Comparison of ENCODE assay signal across 22 cellular contexts in the genomic region with DNA sequence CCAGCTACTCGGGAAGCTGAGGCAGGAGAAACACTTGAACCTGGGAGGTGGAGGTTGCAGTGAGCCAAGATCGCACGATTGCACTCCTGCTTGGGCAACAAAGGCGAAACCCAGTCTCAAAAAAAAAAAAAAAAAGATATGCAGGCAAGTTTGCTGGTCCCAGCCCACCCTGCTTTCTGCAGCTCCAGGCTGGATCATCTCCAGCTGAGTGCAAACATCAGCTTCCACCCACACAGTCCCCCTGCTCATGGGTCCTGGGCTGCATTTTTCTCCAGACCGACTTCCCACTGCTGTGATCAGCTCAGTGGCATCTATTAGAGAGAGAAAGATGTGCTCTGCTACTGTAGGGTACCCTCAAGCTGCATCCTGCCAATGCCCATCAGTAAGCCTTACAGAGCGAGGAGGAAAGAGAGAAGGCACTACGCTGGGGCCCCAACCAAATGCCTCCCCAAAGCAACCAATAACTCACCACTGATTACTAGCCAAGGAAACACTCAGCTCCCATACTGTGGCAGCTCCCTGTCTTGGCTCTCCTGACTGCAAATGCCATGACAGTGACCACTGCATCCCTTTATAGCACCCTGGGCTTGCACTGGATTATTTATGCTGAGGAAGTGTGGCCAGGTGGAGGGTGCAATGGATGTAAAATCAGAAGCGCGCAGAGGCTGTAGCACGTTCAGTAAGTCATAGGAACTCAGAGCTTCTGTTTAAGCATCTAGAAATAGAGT.
DNase-seq lines count a peak whose midpoint lies in the region; ATAC-seq and TF ChIP-seq lines count a peak whose summit lies in the region.
"Had no signal": no experiment of that assay in that cellular context is flagged by ENCODE, and none has a peak within 500 bp of the region (broad histone marks: within the 10 kb centered on the region; RNA-seq: fewer than 3 reads in every experiment).

No MANE protein-coding gene starts in this region.

- no peak for TF ChIP-seq POLR2A in esophagus muscularis mucosa (IDR thresholded peaks at IDR 0.05; ENCODE audit: low read depth)

- H3K9me3 ChIP-seq in right atrium auricular region: no peaks in the 10 kb centered on the region
- H3K9me3 ChIP-seq in esophagus muscularis mucosa: no peaks in the 10 kb centered on the region
- H3K9me3 ChIP-seq: BLaER1 treated with 17β-estradiol and CSF1 and Interleukin-3, amounts not matched to agents 10 nM and 100 nM; HAP-1 had no signal

- 76% methylated on average over 8 of the region's 10 CpGs for WGBS in esophagus muscularis mucosa

- no peaks in the 10 kb centered on the region for H3K27me3 ChIP-seq in right atrium auricular region
- peaks cover 0 to 2% (median 0%) of the 10 kb centered on the region in 4 donors for H3K27me3 ChIP-seq in esophagus muscularis mucosa
- H3K27me3 ChIP-seq: BLaER1 treated with 17β-estradiol and CSF1 and Interleukin-3, amounts not matched to agents 10 nM and 100 nM had no signal

- no peak overlapping the region for H3K27ac Mint-ChIP-seq in osteocyte (ENCODE audit: unreplicated experiment)
- H3K27ac Mint-ChIP-seq in activated naive CD4-positive, alpha-beta T cell treated with anti-CD3 and anti-CD28 coated beads, Interleukin-2, amount 50 U/mL, for 72 hours: no peak overlapping the region
- H3K27ac Mint-ChIP-seq: CD4-positive, alpha-beta T cell; IgD-negative memory B cell had no signal

- H3K4me1 Mint-ChIP-seq in osteocyte (ENCODE audit: unreplicated experiment): no peaks in the 10 kb centered on the region
- H3K4me1 Mint-ChIP-seq: IgD-negative memory B cell had no signal

- TF ChIP-seq CTCF in right atrium auricular region (IDR thresholded peaks at IDR 0.05) (no peak), esophagus muscularis mucosa (IDR thresholded peaks at IDR 0.05) (no peak), osteocyte (IDR thresholded peaks at IDR 0.05) (no peak)

- no peak for TF ChIP-seq EP300 in esophagus muscularis mucosa (IDR thresholded peaks at IDR 0.05)

- no peaks in the 10 kb centered on the region for H3K36me3 Mint-ChIP-seq in osteocyte (ENCODE audit: unreplicated experiment)
- no peaks in the 10 kb centered on the region for H3K36me3 Mint-ChIP-seq in activated naive CD4-positive, alpha-beta T cell treated with anti-CD3 and anti-CD28 coated beads, Interleukin-2, amount 50 U/mL, for 72 hours

- no peak overlapping the region for H3K27ac ChIP-seq in right atrium auricular region
- H3K27ac ChIP-seq in esophagus muscularis mucosa (replicated peaks in 1 of 4): no peak overlapping the region
- H3K27ac ChIP-seq: BLaER1 treated with 17β-estradiol and CSF1 and Interleukin-3, amounts not matched to agents 10 nM and 100 nM; HL-60; KMS-11; PC-9 had no signal

- no peak overlapping the region for H3K4me3 Mint-ChIP-seq in osteocyte (ENCODE audit: unreplicated experiment)
- H3K4me3 Mint-ChIP-seq: CD4-positive, alpha-beta T cell; IgD-negative memory B cell had no signal

- H3K4me1 ChIP-seq in right atrium auricular region: no peaks in the 10 kb centered on the region
- no peaks in the 10 kb centered on the region for H3K4me1 ChIP-seq in esophagus muscularis mucosa
- H3K4me1 ChIP-seq: BLaER1 treated with 17β-estradiol and CSF1 and Interleukin-3, amounts not matched to agents 10 nM and 100 nM; HAP-1 had no signal

- H3K4me3 ChIP-seq in right atrium auricular region (no peak overlapping the region), esophagus muscularis mucosa (no peak overlapping the region)
- H3K4me3 ChIP-seq: BLaER1 treated with 17β-estradiol and CSF1 and Interleukin-3, amounts not matched to agents 10 nM and 100 nM; HAP-1; PC-9 had no signal

- intact Hi-C loops in Right ventricle myocardium superior (cut with DNase I) (no loop called here), esophagus muscularis mucosa (cut with DNase I) (no loop called here)

- H3K36me3 ChIP-seq in right atrium auricular region: no peaks in the 10 kb centered on the region
- no peaks in the 10 kb centered on the region for H3K36me3 ChIP-seq in esophagus muscularis mucosa
- H3K36me3 ChIP-seq: BLaER1 treated with 17β-estradiol and CSF1 and Interleukin-3, amounts not matched to agents 10 nM and 100 nM; HAP-1 had no signal

- no peaks in the 10 kb centered on the region for H3K27me3 Mint-ChIP-seq in osteocyte (ENCODE audit: unreplicated experiment)
- H3K27me3 Mint-ChIP-seq: IgD-negative memory B cell had no signal

- peak; percentile 49 for DNase-seq in right atrium auricular region (ENCODE audit: low spot score)
- no peak for DNase-seq in Right ventricle myocardium superior
- DNase-seq in esophagus muscularis mucosa (ENCODE audit: extremely low spot score): peak; percentile 62
- DNase-seq in osteocyte (ENCODE audit: extremely low spot score, unreplicated experiment): peak; percentile 54
- no peak for DNase-seq in NCI-H2196 treated with DMSO at 0.1 percent for 48 hours (lab: John Stamatoyannopoulos, UW; ENCODE audit: unreplicated experiment)
- DNase-seq in activated naive CD4-positive, alpha-beta T cell treated with anti-CD3 and anti-CD28 coated beads, Interleukin-2, amount 50 U/mL, for 72 hours (ENCODE audit: low spot score in 2 of 2): no peak
- DNase-seq: AML-193; CD4-positive, alpha-beta T cell; DMS53; GOT3; MM.1S; NCI-H2029; NCI-H2227 treated with DMSO at 0.1 percent for 48 hours; NCI-H526 treated with DMSO at 0.1 percent for 48 hours; PC-9; SHP77 had no signal

- H3K9me3 Mint-ChIP-seq in osteocyte (ENCODE audit: unreplicated experiment): no peaks in the 10 kb centered on the region
- H3K9me3 Mint-ChIP-seq in activated naive CD4-positive, alpha-beta T cell treated with anti-CD3 and anti-CD28 coated beads, Interleukin-2, amount 50 U/mL, for 72 hours: no peaks in the 10 kb centered on the region
- H3K9me3 Mint-ChIP-seq: CD4-positive, alpha-beta T cell had no signal

- ATAC-seq in Right ventricle myocardium superior (ENCODE audit: poor library complexity) (no peak), HG02884 (IDR thresholded peaks at IDR 0.05; ENCODE audit: unreplicated experiment) (no peak)
- no peak for ATAC-seq in activated naive CD4-positive, alpha-beta T cell treated with anti-CD3 and anti-CD28 coated beads, Interleukin-2, amount 50 U/mL, for 72 hours

Comparison
In these comparisons a context has a peak if more than half of its experiments do, and no peak if none do; other contexts are left out.
1. DNase-seq: peak in right atrium auricular region (single experiment), esophagus muscularis mucosa (single experiment) and osteocyte (single experiment); none in Right ventricle myocardium superior (single experiment), NCI-H2196 treated with DMSO at 0.1 percent for 48 hours (single experiment) and activated naive CD4-positive, alpha-beta T cell treated with anti-CD3 and anti-CD28 coated beads, Interleukin-2, amount 50 U/mL, for 72 hours (0 of 2).